Comparison of ENCODE assay signal across 14 cellular contexts in genomic region chr11:95816037-95816436, GRCh38. TPM values are rescaled to one million over a fixed set of nuclear protein-coding genes. Genes with fewer than 3 reads are reported as not detected.
A peak's percentile ranks its signal among the peaks of the same experiment; 100 is the strongest.
DNase-seq lines count a peak whose midpoint lies in the region; ATAC-seq and TF ChIP-seq lines count a peak whose summit lies in the region.
"Had no signal": no experiment of that assay in that cellular context is flagged by ENCODE, and none has a peak within 500 bp of the region (broad histone marks: within the 10 kb centered on the region; RNA-seq: fewer than 3 reads in every experiment).

No MANE protein-coding gene starts in this region.

- no peak for TF ChIP-seq POLR2A in stomach (IDR thresholded peaks at IDR 0.05)

- TF ChIP-seq EP300 in stomach (IDR thresholded peaks at IDR 0.05): no peak

- CTCF ChIA-PET in activated CD4-positive, alpha-beta T cell treated with anti-CD3 and anti-CD28 coated beads, Interleukin-2, amount 10 ng/mL, durations not matched to agents 7 days and 5 days (lab: Charles Lee): no interaction called here

- H3K27me3 ChIP-seq in stomach: no peaks in the 10 kb centered on the region

- ATAC-seq in GM18520 (IDR thresholded peaks at IDR 0.05; ENCODE audit: unreplicated experiment): peak; percentile 53
- peak; percentile 41 for ATAC-seq in HG03196 (IDR thresholded peaks at IDR 0.05; ENCODE audit: unreplicated experiment)
- ATAC-seq in memory B cell (ENCODE audit: low read depth): peak; percentile 71

- peaks cover 13 to 52% (median 40%) of the 10 kb centered on the region in 4 donors for H3K36me3 ChIP-seq in stomach

- H3K27me3 Mint-ChIP-seq in memory B cell: no peaks in the 10 kb centered on the region
- H3K27me3 Mint-ChIP-seq in activated CD4-positive, alpha-beta T cell treated with anti-CD3 and anti-CD28 coated beads, Interleukin-2, amount 10 ng/mL, durations not matched to agents 7 days and 5 days: no peaks in the 10 kb centered on the region

- TF ChIP-seq CTCF in GM12865 (IDR thresholded peaks at IDR 0.05; ENCODE audit: insufficient read depth, low read depth, low read length, missing control alignments): no peak
- TF ChIP-seq CTCF in stomach (IDR thresholded peaks at IDR 0.05): no peak

- peaks cover 22% of the 10 kb centered on the region for H3K36me3 Mint-ChIP-seq in memory B cell
- H3K36me3 Mint-ChIP-seq in activated CD4-positive, alpha-beta T cell treated with anti-CD3 and anti-CD28 coated beads, Interleukin-2, amount 10 ng/mL, durations not matched to agents 7 days and 5 days (ENCODE audit: low read depth): peaks cover 42% of the 10 kb centered on the region

- H3K4me3 ChIP-seq in GM12865 (ENCODE audit: low read depth, low read length) (no peak overlapping the region), stomach (no peak overlapping the region)

- DNase-seq in GM12865 (ENCODE audit: low read depth) (peak; percentile 12), memory B cell (ENCODE audit: low spot score in 2 of 2) (no peak), stomach (no peak), putamen (ENCODE audit: low spot score) (no peak)
- DNase-seq in activated CD4-positive, alpha-beta T cell treated with anti-CD3 and anti-CD28 coated beads, Interleukin-2, amount 10 ng/mL, durations not matched to agents 7 days and 5 days: no peak
- DNase-seq: C1 segment of cervical spinal cord, DND-41, GOT3, NCI-H187 treated with DMSO at 0.1 percent for 48 hours, NCI-H345, NCI-H526, RPMI8226 had no signal

- intact Hi-C loops in stomach (cut with DNase I; ENCODE audit: low total_unique reads): no loop called here

- 92 to 100% (median 95%) methylated on average over 2 of the region's 2 CpGs for WGBS in stomach, 5 donors

- no peak overlapping the region for H3K27ac ChIP-seq in stomach

- H3K4me1 Mint-ChIP-seq in memory B cell: no peaks in the 10 kb centered on the region
- no peaks in the 10 kb centered on the region for H3K4me1 Mint-ChIP-seq in activated CD4-positive, alpha-beta T cell treated with anti-CD3 and anti-CD28 coated beads, Interleukin-2, amount 10 ng/mL, durations not matched to agents 7 days and 5 days

- H3K4me3 Mint-ChIP-seq in memory B cell: no peak overlapping the region
- no peak overlapping the region for H3K4me3 Mint-ChIP-seq in activated CD4-positive, alpha-beta T cell treated with anti-CD3 and anti-CD28 coated beads, Interleukin-2, amount 10 ng/mL, durations not matched to agents 7 days and 5 days

- no peaks in the 10 kb centered on the region for H3K4me1 ChIP-seq in stomach

- peak overlapping the region; percentile 59 for H3K27ac Mint-ChIP-seq in memory B cell
- no peak overlapping the region for H3K27ac Mint-ChIP-seq in activated CD4-positive, alpha-beta T cell treated with anti-CD3 and anti-CD28 coated beads, Interleukin-2, amount 10 ng/mL, durations not matched to agents 7 days and 5 days

- POLR2A ChIA-PET in activated CD4-positive, alpha-beta T cell treated with anti-CD3 and anti-CD28 coated beads, Interleukin-2, amount 10 ng/mL, durations not matched to agents 7 days and 5 days (lab: Charles Lee): no interaction called here

- no peaks in the 10 kb centered on the region for H3K9me3 ChIP-seq in stomach

- H3K9me3 Mint-ChIP-seq in memory B cell: no peaks in the 10 kb centered on the region
- no peaks in the 10 kb centered on the region for H3K9me3 Mint-ChIP-seq in activated CD4-positive, alpha-beta T cell treated with anti-CD3 and anti-CD28 coated beads, Interleukin-2, amount 10 ng/mL, durations not matched to agents 7 days and 5 days

RNA-seq across cellular contexts. Expression of gene CEP57, which starts 25.7 kb away (rescaled TPM):
- total RNA-seq in stomach: 100 to 1,000 TPM in 1 of 5 donors, 10 to 100 TPM in 4; 24.5 to 125 (median 43.3) TPM
- 10 to 100 TPM; 12.0 to 21.1 (median 14.1) TPM for polyA plus RNA-seq in stomach
- total RNA-seq in activated CD4-positive, alpha-beta T cell treated with anti-CD3 and anti-CD28 coated beads, Interleukin-2, amount 10 ng/mL, durations not matched to agents 7 days and 5 days: 10 to 100 TPM; 67.7 to 73.2 TPM

RNA-seq across cellular contexts. Expression of gene FAM76B, which starts 26.5 kb away (rescaled TPM):
- total RNA-seq in stomach: 100 to 1,000 TPM in 1 of 5 donors, 10 to 100 TPM in 4; 31.2 to 207 (median 75.8) TPM
- polyA plus RNA-seq in stomach: 10 to 100 TPM in 1 of 3 donors, 1 to 10 TPM in 2; 4.0 to 11.9 (median 7.3) TPM
- total RNA-seq in activated CD4-positive, alpha-beta T cell treated with anti-CD3 and anti-CD28 coated beads, Interleukin-2, amount 10 ng/mL, durations not matched to agents 7 days and 5 days: 10 to 100 TPM; 51.6 to 71.2 TPM
